ENCODE assay signal across 10 cellular contexts in the genomic region with DNA sequence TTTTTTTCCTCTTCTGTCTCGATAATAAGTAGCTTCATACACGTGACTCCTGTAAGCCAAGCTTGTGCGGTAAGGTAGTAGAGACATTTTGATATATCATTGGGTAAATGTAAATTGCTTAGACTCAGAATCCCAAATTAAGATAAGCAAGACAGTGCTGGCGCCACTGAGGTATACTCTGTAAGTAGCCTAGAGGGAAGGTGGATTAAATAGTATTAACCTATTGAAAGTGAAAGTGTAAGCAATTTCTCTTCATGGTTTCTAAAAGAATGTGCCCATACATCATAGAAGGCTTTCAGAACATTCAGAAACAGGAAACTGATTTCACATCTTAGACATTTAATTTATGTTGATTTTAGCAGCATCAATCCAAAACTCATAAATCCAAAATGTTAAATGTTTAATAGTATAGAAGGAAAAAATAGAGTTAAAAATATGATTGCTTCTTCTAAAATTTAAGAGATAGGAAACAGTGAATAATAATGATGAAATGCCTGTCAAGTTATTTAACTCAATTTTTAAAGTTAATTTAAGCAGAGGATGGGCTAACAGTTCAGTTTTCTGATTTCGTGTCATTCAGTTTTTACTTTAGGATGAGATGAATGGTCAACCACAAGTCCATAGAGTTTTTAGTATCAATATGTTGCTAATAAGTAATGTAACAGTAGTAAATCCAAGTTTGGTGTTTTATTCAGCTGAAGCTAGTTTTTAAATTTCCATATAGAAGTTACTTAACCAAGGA. TPM values are rescaled to one million over a fixed set of nuclear protein-coding genes. Genes with fewer than 3 reads are reported as not detected.
DNase-seq lines count a peak whose midpoint lies in the region; ATAC-seq and TF ChIP-seq lines count a peak whose summit lies in the region.
"Had no signal": no experiment of that assay in that cellular context is flagged by ENCODE, and none has a peak within 500 bp of the region (broad histone marks: within the 10 kb centered on the region; RNA-seq: fewer than 3 reads in every experiment).

No MANE protein-coding gene starts in this region.

- no peak overlapping the region for H3K27ac ChIP-seq in lower lobe of right lung
- H3K27ac ChIP-seq: neutrophil had no signal

- ATAC-seq in GM18861 (IDR thresholded peaks at IDR 0.05; ENCODE audit: unreplicated experiment), result peak; percentile 93
- ATAC-seq in HG02642 (IDR thresholded peaks at IDR 0.05; ENCODE audit: poor library complexity, unreplicated experiment), result peak; percentile 70
- no peak for ATAC-seq in lower lobe of right lung

- no peaks in the 10 kb centered on the region for H3K27me3 ChIP-seq in lower lobe of right lung (ENCODE audit: low read depth)
- H3K27me3 ChIP-seq: neutrophil had no signal

- H3K4me3 ChIP-seq in lower lobe of right lung, result peak overlapping the region; percentile 7

- H3K36me3 ChIP-seq in lower lobe of right lung, result no peaks in the 10 kb centered on the region
- H3K36me3 ChIP-seq: neutrophil had no signal

- intact Hi-C loops in lower lobe of right lung (cut with DNase I), result loop anchor here (10.0 kb wide), 1 partner anchor 489 kb away; no protein-coding TSS in a partner anchor

- no peaks in the 10 kb centered on the region for H3K9me3 ChIP-seq in lower lobe of right lung
- H3K9me3 ChIP-seq: neutrophil had no signal

- DNase-seq in NCI-H226, result peak; percentile 58
- no peak for DNase-seq in lower lobe of right lung
- no peak for DNase-seq in putamen (ENCODE audit: low spot score)
- DNase-seq in SKM-1 (lab: John Stamatoyannopoulos, UW; ENCODE audit: unreplicated experiment), result no peak
- DNase-seq in NCI-H187 (lab: John Stamatoyannopoulos, UW), result no peak
- DNase-seq in NCI-H82 (lab: John Stamatoyannopoulos, UW), result no peak

- H3K4me1 ChIP-seq in lower lobe of right lung, result no peaks in the 10 kb centered on the region

- TF ChIP-seq CTCF in lower lobe of right lung (IDR thresholded peaks at IDR 0.05), result no peak

RNA-seq across cellular contexts. Expression of gene LRRC72, which starts 36.8 kb away (rescaled TPM):
- not detected for total RNA-seq in lower lobe of right lung
- total RNA-seq: H1 had no signal

Comparison
In these comparisons a context has a peak if more than half of its experiments do, and no peak if none do; other contexts are left out.
1. ATAC-seq: peak in GM18861 (single experiment) and HG02642 (single experiment); none in lower lobe of right lung (0 of 2).